ENCODE assay signal across 25 cellular contexts in the genomic region with DNA sequence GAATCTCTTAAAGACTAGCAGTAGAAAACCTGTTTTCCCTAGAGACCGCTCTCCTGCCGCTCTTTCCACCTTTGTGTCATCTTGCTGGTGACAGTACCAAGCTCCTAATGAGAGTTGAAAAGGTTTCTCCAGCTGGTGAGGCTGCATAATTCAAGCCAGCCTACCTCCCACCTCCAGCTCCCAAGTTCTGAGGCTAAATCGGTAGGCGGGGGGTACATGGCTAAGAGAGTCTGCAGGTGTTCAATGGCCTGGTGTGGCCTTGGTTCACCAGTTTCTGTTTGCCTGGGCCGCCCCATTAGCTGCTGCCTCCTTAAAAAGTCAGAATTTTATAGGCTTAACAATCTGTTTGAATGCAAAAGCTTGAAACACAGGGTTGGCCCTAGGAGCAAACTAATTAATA.
DNase-seq lines count a peak whose midpoint lies in the region; ATAC-seq and TF ChIP-seq lines count a peak whose summit lies in the region.
"Had no signal": no experiment of that assay in that cellular context is flagged by ENCODE, and none has a peak within 500 bp of the region (broad histone marks: within the 10 kb centered on the region; RNA-seq: fewer than 3 reads in every experiment).

No MANE protein-coding gene starts in this region.

- no peak overlapping the region for H2AFZ ChIP-seq in MM.1S (ENCODE audit: low read length)
- H2AFZ ChIP-seq: PC-9 had no signal

- no peak for ATAC-seq in GM21447 (IDR thresholded peaks at IDR 0.05; ENCODE audit: unreplicated experiment)
- ATAC-seq: CD8-positive, alpha-beta T cell had no signal

- no peak overlapping the region for H3K27ac Mint-ChIP-seq in endodermal cell
- H3K27ac Mint-ChIP-seq: B cell; CD8-positive, alpha-beta T cell; IgD-negative memory B cell had no signal

- peaks cover 1% of the 10 kb centered on the region for H3K36me3 Mint-ChIP-seq in endodermal cell (ENCODE audit: low read depth)

- H3K9me3 Mint-ChIP-seq in endodermal cell = peaks cover 3% of the 10 kb centered on the region
- H3K9me3 Mint-ChIP-seq: CD8-positive, alpha-beta T cell; IgD-negative memory B cell had no signal

- TF ChIP-seq POLR2A in ovary (IDR thresholded peaks at IDR 0.05) = no peak

- H3K4me1 ChIP-seq in HUES48 (ENCODE audit: control insufficient read depth, insufficient read depth, low read length) = peaks cover 61% of the 10 kb centered on the region
- peaks cover 4% of the 10 kb centered on the region; the same call in 1 of the 2 replicates for H3K4me1 ChIP-seq in MM.1S (ENCODE audit: low read length)
- peaks cover 10% of the 10 kb centered on the region for H3K4me1 ChIP-seq in endodermal cell (ENCODE audit: control insufficient read depth, insufficient read depth, low read length)
- H3K4me1 ChIP-seq in ovary (ENCODE audit: insufficient read depth) = no peaks in the 10 kb centered on the region
- H3K4me1 ChIP-seq: SJSA1 had no signal

- H3K27ac ChIP-seq in HUES48 (ENCODE audit: low read depth, low read length) (peak overlapping the region; percentile 87), MM.1S (ENCODE audit: low read length) (peak overlapping the region; percentile 51; the same call in 1 of the 2 replicates), endodermal cell (ENCODE audit: low read depth, low read length) (no peak overlapping the region), ovary (no peak overlapping the region)
- H3K27ac ChIP-seq: C4-2B, KMS-11, PC-9, SJSA1 had no signal

- no peaks in the 10 kb centered on the region for H3K9me2 ChIP-seq in MM.1S (replicated peaks; ENCODE audit: insufficient read depth, low read length)

- H3K9me3 ChIP-seq in HUES48 (ENCODE audit: control insufficient read depth, insufficient read depth, low read length) (no peaks in the 10 kb centered on the region; the same call in 1 of the 2 replicates), MM.1S (replicated peaks; ENCODE audit: insufficient read depth, low read length) (no peaks in the 10 kb centered on the region), endodermal cell (ENCODE audit: control insufficient read depth, low read length) (no peaks in the 10 kb centered on the region), ovary (no peaks in the 10 kb centered on the region)
- H3K9me3 ChIP-seq: Caco-2, SJSA1 had no signal

- no peak for TF ChIP-seq EP300 in ovary (IDR thresholded peaks at IDR 0.05)

- H3K9ac ChIP-seq in HUES48 (ENCODE audit: low read depth, low read length) = no peak overlapping the region
- H3K9ac ChIP-seq in MM.1S (ENCODE audit: low read length) = no peak overlapping the region
- H3K9ac ChIP-seq in endodermal cell (ENCODE audit: extremely low read depth, low read length, poor library complexity, severe bottlenecking) = no peak overlapping the region
- H3K9ac ChIP-seq: KMS-11 had no signal

- no peaks in the 10 kb centered on the region for H3F3A ChIP-seq in MM.1S (ENCODE audit: insufficient read depth, low read length)

- H3K4me3 Mint-ChIP-seq in endodermal cell = no peak overlapping the region
- H3K4me3 Mint-ChIP-seq: B cell; CD8-positive, alpha-beta T cell; IgD-negative memory B cell had no signal

- peaks cover 38% of the 10 kb centered on the region for H3K4me1 Mint-ChIP-seq in endodermal cell
- H3K4me1 Mint-ChIP-seq: B cell had no signal

- 85 to 92% methylated on average over 5 of the region's 5 CpGs for WGBS in endodermal cell (ENCODE audit: insufficient coverage in 1 of 2, insufficient read length in 1 of 2), 2 experiments
- 80 to 87% (median 87%) methylated on average over 5 of the region's 5 CpGs for WGBS in ovary, 3 donors

- H3K36me3 ChIP-seq in HUES48 (ENCODE audit: control insufficient read depth, insufficient read depth, low read length) (no peaks in the 10 kb centered on the region; the same call in 1 of the 2 replicates), MM.1S (replicated peaks; ENCODE audit: insufficient read depth, low read length) (no peaks in the 10 kb centered on the region), endodermal cell (ENCODE audit: control insufficient read depth, insufficient read depth, low read length) (no peaks in the 10 kb centered on the region), ovary (no peaks in the 10 kb centered on the region)
- H3K36me3 ChIP-seq: SJSA1 had no signal

- peak overlapping the region; percentile 10; the same call in 1 of the 2 replicates for H3K4me2 ChIP-seq in MM.1S (ENCODE audit: low read depth, low read length)
- H3K4me2 ChIP-seq: KMS-11, PC-9 had no signal

- TF ChIP-seq CTCF in MM.1S (IDR thresholded peaks at IDR 0.05; ENCODE audit: low read length) (no peak), endodermal cell (conservative IDR thresholded peaks at IDR 0.05) (no peak), ovary (IDR thresholded peaks at IDR 0.05) (no peak)

- no peaks in the 10 kb centered on the region for H3K27me3 Mint-ChIP-seq in endodermal cell (ENCODE audit: insufficient read depth)
- H3K27me3 Mint-ChIP-seq: B cell had no signal

- no peaks in the 10 kb centered on the region for H3K79me2 ChIP-seq in MM.1S (ENCODE audit: low read length)

- DNase-seq in MM.1S (no peak), endodermal cell (peak; percentile 56), ovary (no peak), iPS-NIHi11 (ENCODE audit: low spot score) (no peak)
- DNase-seq in stimulated activated CD4-positive, alpha-beta T cell treated with anti-CD3 and anti-CD28 coated beads, Interleukin-2, amount 100 ng/mL, for 48 hours = no peak
- DNase-seq: Caco-2; CD8-positive, alpha-beta T cell; GF-D8; H7; MV-4-11; NCI-H1105; NCI-H1436 treated with DMSO at 0.1 percent for 48 hours; NCI-H187 treated with DMSO at 0.1 percent for 48 hours; NCI-H2107; NCI-H526; NCI-H82; PC-9; Right ventricle myocardium superior had no signal

- peaks cover 21% of the 10 kb centered on the region for H3K27me3 ChIP-seq in HUES48 (ENCODE audit: control insufficient read depth, insufficient read depth, low read length)
- H3K27me3 ChIP-seq in MM.1S (replicated peaks; ENCODE audit: insufficient read depth, low read length) = no peaks in the 10 kb centered on the region
- H3K27me3 ChIP-seq in endodermal cell (ENCODE audit: control insufficient read depth, insufficient read depth, low read length, poor library complexity, severe bottlenecking) = no peaks in the 10 kb centered on the region
- H3K27me3 ChIP-seq in ovary = no peaks in the 10 kb centered on the region

- intact Hi-C loops in ovary (cut with DNase I) = no loop called here

- H3K4me3 ChIP-seq in HUES48 (ENCODE audit: low read depth, low read length) = no peak overlapping the region
- H3K4me3 ChIP-seq in MM.1S (ENCODE audit: low read length) = no peak overlapping the region
- H3K4me3 ChIP-seq in endodermal cell (ENCODE audit: low read length) = no peak overlapping the region
- H3K4me3 ChIP-seq in ovary = no peak overlapping the region
- H3K4me3 ChIP-seq: PC-9, SJSA1 had no signal

- H4K20me1 ChIP-seq in MM.1S (ENCODE audit: insufficient read depth, low read length) = no peaks in the 10 kb centered on the region

Comparison
In these comparisons a context has a peak if more than half of its experiments do, and no peak if none do; other contexts are left out.
1. H3K27ac ChIP-seq: peak in HUES48 (single experiment) and MM.1S (single experiment); none in endodermal cell (single experiment) and ovary (0 of 2).